Comparison of ENCODE assay signal across 8 cellular contexts in genomic region chr7:154927624-154928125, GRCh38.
DNase-seq lines count a peak whose midpoint lies in the region; ATAC-seq and TF ChIP-seq lines count a peak whose summit lies in the region.

No MANE protein-coding gene starts in this region.

- H3K27me3 Mint-ChIP-seq in activated naive CD8-positive, alpha-beta T cell treated with anti-CD3 and anti-CD28 coated beads, Interleukin-2, amount 50 U/mL, for 24 hours = no peaks in the 10 kb centered on the region

- H4K20me1 ChIP-seq in SU-DHL-6 (ENCODE audit: low read depth, low read length) = no peaks in the 10 kb centered on the region

- intact Hi-C loops in aorta (cut with DNase I) = loop anchor here (2.0 to 10.0 kb wide), 5 partner anchors 75 to 420 kb away; partner anchors contain the start of gene PAXIP1 (in 2 of the 2)

- H3K27me3 ChIP-seq in SU-DHL-6 (ENCODE audit: low read length) = no peaks in the 10 kb centered on the region
- H3K27me3 ChIP-seq in cardiac muscle cell = no peaks in the 10 kb centered on the region
- no peaks in the 10 kb centered on the region for H3K27me3 ChIP-seq in aorta (ENCODE audit: control insufficient read depth in 1 of 2, insufficient read depth in 2 of 2, low read length in 1 of 2)

- peak overlapping the region; percentile 97 for H3K27ac Mint-ChIP-seq in activated naive CD8-positive, alpha-beta T cell treated with anti-CD3 and anti-CD28 coated beads, Interleukin-2, amount 50 U/mL, for 24 hours

- H3K4me1 ChIP-seq in cardiac muscle cell (ENCODE audit: low read depth) (no peaks in the 10 kb centered on the region), aorta (ENCODE audit: control insufficient read depth in 1 of 2, insufficient read depth in 2 of 2, low read length in 2 of 2) (no peaks in the 10 kb centered on the region)

- DNase-seq in GM04504 (ENCODE audit: low read depth) (peak; percentile 63), NCI-H1105 treated with DMSO at 0.1 percent for 48 hours (lab: John Stamatoyannopoulos, UW) (peak; percentile 87), cardiac muscle cell (ENCODE audit: low read depth in 1 of 2, low spot score in 1 of 2) (peak; percentile 81 to 93), putamen (ENCODE audit: low spot score) (peak; percentile 82), aorta (peak in 1 of 2 donors; percentile 81)
- DNase-seq in activated naive CD8-positive, alpha-beta T cell treated with anti-CD3 and anti-CD28 coated beads, Interleukin-2, amount 50 U/mL, for 24 hours = peak; percentile 74

- ATAC-seq in HG02623 (IDR thresholded peaks at IDR 0.05; ENCODE audit: unreplicated experiment) = peak; percentile 50
- peak; percentile 63 for ATAC-seq in activated naive CD8-positive, alpha-beta T cell treated with anti-CD3 and anti-CD28 coated beads, Interleukin-2, amount 50 U/mL, for 24 hours
- peak; percentile 90 for ATAC-seq in aorta (ENCODE audit: low FRiP score)

- H3K79me2 ChIP-seq in SU-DHL-6 (ENCODE audit: insufficient read depth, low read length) = no peaks in the 10 kb centered on the region

- peak overlapping the region; percentile 60 for H3K4me2 ChIP-seq in SU-DHL-6 (ENCODE audit: low read depth, low read length, poor library complexity, severe bottlenecking)

- H3K36me3 Mint-ChIP-seq in activated naive CD8-positive, alpha-beta T cell treated with anti-CD3 and anti-CD28 coated beads, Interleukin-2, amount 50 U/mL, for 24 hours (ENCODE audit: low read depth) = no peaks in the 10 kb centered on the region

- H3K4me3 Mint-ChIP-seq in activated naive CD8-positive, alpha-beta T cell treated with anti-CD3 and anti-CD28 coated beads, Interleukin-2, amount 50 U/mL, for 24 hours = peak overlapping the region; percentile 92

- peak overlapping the region; percentile 40 for H3K9ac ChIP-seq in SU-DHL-6 (ENCODE audit: low read length)

- WGBS in aorta, 2 donors = 1 to 2% methylated on average over 5 of the region's 5 CpGs

- peak; percentile 54 for TF ChIP-seq CTCF in SU-DHL-6 (IDR thresholded peaks at IDR 0.05; ENCODE audit: insufficient read depth, low read length, poor library complexity, severe bottlenecking)
- TF ChIP-seq CTCF in cardiac muscle cell (IDR thresholded peaks at IDR 0.05; ENCODE audit: low read depth, low read length) = peak; percentile 66

- H2AFZ ChIP-seq in SU-DHL-6 (ENCODE audit: low read depth, low read length, severe bottlenecking) = peak overlapping the region; percentile 80

- H3F3A ChIP-seq in SU-DHL-6 (ENCODE audit: insufficient read depth) = no peaks in the 10 kb centered on the region

- H3K36me3 ChIP-seq in SU-DHL-6 (ENCODE audit: low read length) = no peaks in the 10 kb centered on the region
- no peaks in the 10 kb centered on the region for H3K36me3 ChIP-seq in cardiac muscle cell
- H3K36me3 ChIP-seq in aorta (ENCODE audit: control insufficient read depth in 1 of 2, insufficient read depth in 2 of 2, low read length in 1 of 2) = no peaks in the 10 kb centered on the region

- no peaks in the 10 kb centered on the region; the same call in 1 of the 2 replicates for H3K9me3 ChIP-seq in SU-DHL-6 (ENCODE audit: insufficient read depth, low read length)
- H3K9me3 ChIP-seq in cardiac muscle cell (ENCODE audit: low read depth) = no peaks in the 10 kb centered on the region
- H3K9me3 ChIP-seq in aorta (ENCODE audit: control insufficient read depth, low read length) = no peaks in the 10 kb centered on the region

- no peaks in the 10 kb centered on the region for H3K9me3 Mint-ChIP-seq in activated naive CD8-positive, alpha-beta T cell treated with anti-CD3 and anti-CD28 coated beads, Interleukin-2, amount 50 U/mL, for 24 hours

- peaks cover 33% of the 10 kb centered on the region for H3K4me1 Mint-ChIP-seq in activated naive CD8-positive, alpha-beta T cell treated with anti-CD3 and anti-CD28 coated beads, Interleukin-2, amount 50 U/mL, for 24 hours

- H3K27ac ChIP-seq in SU-DHL-6 (ENCODE audit: low read depth, low read length) (peak overlapping the region; percentile 17; the same call in 1 of the 2 replicates), cardiac muscle cell (no peak overlapping the region), aorta (ENCODE audit: low read depth in 1 of 2, low read length in 2 of 2) (peak overlapping the region; percentile 9 to 90)

- peak overlapping the region; percentile 39 for H3K4me3 ChIP-seq in SU-DHL-6 (ENCODE audit: insufficient read depth, low read length, poor library complexity, severe bottlenecking)
- no peak overlapping the region for H3K4me3 ChIP-seq in cardiac muscle cell
- peak overlapping the region; percentile 71 to 83 for H3K4me3 ChIP-seq in aorta (ENCODE audit: low read length in 2 of 2)

- H3K9me2 ChIP-seq in SU-DHL-6 (replicated peaks; ENCODE audit: insufficient read depth, low read length) = no peaks in the 10 kb centered on the region
